8 cellular contexts compared by ENCODE assay signal in genomic region chr16:228917-229730, GRCh38. TPM values are rescaled to one million over a fixed set of nuclear protein-coding genes. Genes with fewer than 3 reads are reported as not detected.
A peak's percentile ranks its signal among the peaks of the same experiment; 100 is the strongest.
DNase-seq lines count a peak whose midpoint lies in the region; ATAC-seq and TF ChIP-seq lines count a peak whose summit lies in the region.

A gene with protein sequence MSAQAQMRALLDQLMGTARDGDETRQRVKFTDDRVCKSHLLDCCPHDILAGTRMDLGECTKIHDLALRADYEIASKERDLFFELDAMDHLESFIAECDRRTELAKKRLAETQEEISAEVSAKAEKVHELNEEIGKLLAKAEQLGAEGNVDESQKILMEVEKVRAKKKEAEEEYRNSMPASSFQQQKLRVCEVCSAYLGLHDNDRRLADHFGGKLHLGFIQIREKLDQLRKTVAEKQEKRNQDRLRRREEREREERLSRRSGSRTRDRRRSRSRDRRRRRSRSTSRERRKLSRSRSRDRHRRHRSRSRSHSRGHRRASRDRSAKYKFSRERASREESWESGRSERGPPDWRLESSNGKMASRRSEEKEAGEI (minus strand): TSS chr16:229449. CDS start chr16:229339, 110 bp downstream.

- peaks cover 9% of the 10 kb centered on the region for H3K4me1 ChIP-seq in parathyroid adenoma
- H3K4me1 ChIP-seq in tibial artery: peaks cover 5 to 24% (median 14%) of the 10 kb centered on the region in 4 donors

- H3K79me2 ChIP-seq in parathyroid adenoma: peaks cover 19% of the 10 kb centered on the region

- TF ChIP-seq CTCF in GM10266 (IDR thresholded peaks at IDR 0.05; ENCODE audit: control insufficient read depth, insufficient read depth, low read depth, missing control alignments) (no peak), parathyroid adenoma (IDR thresholded peaks at IDR 0.05) (peak; percentile 6), tibial artery (IDR thresholded peaks at IDR 0.05) (no peak)

- ATAC-seq in HG02642 (IDR thresholded peaks at IDR 0.05; ENCODE audit: poor library complexity, unreplicated experiment) (peak; percentile 82), Right ventricle myocardium superior (ENCODE audit: poor library complexity) (peak; percentile 98)
- ATAC-seq in activated naive CD8-positive, alpha-beta T cell treated with anti-CD3 and anti-CD28 coated beads, Interleukin-2, amount 50 U/mL, for 24 hours: peak; percentile 94

- intact Hi-C loops in Right ventricle myocardium superior (cut with DNase I): loop anchor here (5.0 kb wide), 1 partner anchor 123 kb away; the partner anchor contains the start of gene AXIN1
- intact Hi-C loops in tibial artery (cut with DNase I; ENCODE audit: low total_unique reads): no loop called here

- peaks cover 33% of the 10 kb centered on the region for H3K36me3 Mint-ChIP-seq in activated naive CD8-positive, alpha-beta T cell treated with anti-CD3 and anti-CD28 coated beads, Interleukin-2, amount 50 U/mL, for 24 hours (ENCODE audit: low read depth)

- H3K4me3 ChIP-seq in parathyroid adenoma (ENCODE audit: low read depth, low read length) (peak within 1 kb of the TSS; percentile 73), tibial artery (peak within 1 kb of the TSS; percentile 79 to 88)

- no peaks in the 10 kb centered on the region for H3K9me3 Mint-ChIP-seq in activated naive CD8-positive, alpha-beta T cell treated with anti-CD3 and anti-CD28 coated beads, Interleukin-2, amount 50 U/mL, for 24 hours

- DNase-seq in GM10266 (ENCODE audit: extremely low spot score) (peak; percentile 92), NCI-H128 (lab: John Stamatoyannopoulos, UW; ENCODE audit: unreplicated experiment) (peak; percentile 42), SW480 (ENCODE audit: low spot score) (peak; percentile 78), Right ventricle myocardium superior (peak; percentile 93), tibial artery (peak; percentile 84 to 90)
- peak; percentile 91 for DNase-seq in activated naive CD8-positive, alpha-beta T cell treated with anti-CD3 and anti-CD28 coated beads, Interleukin-2, amount 50 U/mL, for 24 hours

- H3K36me3 ChIP-seq in parathyroid adenoma (ENCODE audit: control insufficient read depth, insufficient read depth, low read length): no peaks in the 10 kb centered on the region
- peaks cover 29 to 36% (median 31%) of the 10 kb centered on the region in 3 donors for H3K36me3 ChIP-seq in tibial artery

- no peaks in the 10 kb centered on the region for H3K27me3 ChIP-seq in parathyroid adenoma (ENCODE audit: control insufficient read depth, insufficient read depth, low read length)
- H3K27me3 ChIP-seq in tibial artery: no peaks in the 10 kb centered on the region

- H3K27me3 Mint-ChIP-seq in activated naive CD8-positive, alpha-beta T cell treated with anti-CD3 and anti-CD28 coated beads, Interleukin-2, amount 50 U/mL, for 24 hours: no peaks in the 10 kb centered on the region

- H3K27ac ChIP-seq in parathyroid adenoma (peak within 1 kb of the TSS; percentile 91), tibial artery (peak within 1 kb of the TSS; percentile 90 to 95)

- peak within 1 kb of the TSS; percentile 92 for H3K4me3 Mint-ChIP-seq in activated naive CD8-positive, alpha-beta T cell treated with anti-CD3 and anti-CD28 coated beads, Interleukin-2, amount 50 U/mL, for 24 hours

- H3K27ac Mint-ChIP-seq in activated naive CD8-positive, alpha-beta T cell treated with anti-CD3 and anti-CD28 coated beads, Interleukin-2, amount 50 U/mL, for 24 hours: peak within 1 kb of the TSS; percentile 88

- peak within 1 kb of the TSS; percentile 88 for H3K9ac ChIP-seq in parathyroid adenoma

- H2AFZ ChIP-seq in parathyroid adenoma: peak within 1 kb of the TSS; percentile 96

- H3K4me2 ChIP-seq in parathyroid adenoma (ENCODE audit: low read length): peak within 1 kb of the TSS; percentile 93

- peaks cover 37% of the 10 kb centered on the region for H3K4me1 Mint-ChIP-seq in activated naive CD8-positive, alpha-beta T cell treated with anti-CD3 and anti-CD28 coated beads, Interleukin-2, amount 50 U/mL, for 24 hours

- H3K9me3 ChIP-seq in parathyroid adenoma (ENCODE audit: control insufficient read depth, low read length): no peaks in the 10 kb centered on the region
- no peaks in the 10 kb centered on the region for H3K9me3 ChIP-seq in tibial artery

RNA-seq across cellular contexts. Expression of the gene that starts here (rescaled TPM):
- 25.0 TPM for total RNA-seq in Right ventricle myocardium superior

Comparison
In these comparisons a context has a peak if more than half of its experiments do, and no peak if none do; other contexts are left out.
1. Peak in every context shown above with its lines: DNase-seq, ATAC-seq, H3K4me3 ChIP-seq and H3K27ac ChIP-seq.
2. DNase-seq: peak in every context shown above with its lines; median percentile 93 in Right ventricle myocardium superior; 92 in GM10266; 91 in activated naive CD8-positive, alpha-beta T cell treated with anti-CD3 and anti-CD28 coated beads, Interleukin-2, amount 50 U/mL, for 24 hours; 87 in tibial artery; 78 in SW480; 42 in NCI-H128.